Comparison of ENCODE assay signal across 15 cellular contexts in genomic region chr19:10258080-10258710, GRCh38. TPM values are rescaled to one million over a fixed set of nuclear protein-coding genes. Genes with fewer than 3 reads are reported as not detected.
A peak's percentile ranks its signal among the peaks of the same experiment; 100 is the strongest.
DNase-seq lines count a peak whose midpoint lies in the region; ATAC-seq, FAIRE-seq and TF ChIP-seq lines count a peak whose summit lies in the region.
"Had no signal": no experiment of that assay in that cellular context is flagged by ENCODE, and none has a peak within 500 bp of the region (broad histone marks: within the 10 kb centered on the region; RNA-seq: fewer than 3 reads in every experiment).

No MANE protein-coding gene starts in this region.

- BruUV-seq in K562 (replicated peaks; lab: Mats Ljungman, UMichigan), result no TSS peak

- no peaks in the 10 kb centered on the region for H3K9me3 ChIP-seq in left ventricle myocardium inferior (replicated peaks)
- H3K9me3 ChIP-seq in K562 (replicated peaks; ENCODE audit: control insufficient read depth, insufficient read depth, low read depth, low read length), result no peaks in the 10 kb centered on the region
- H3K9me3 ChIP-seq: pancreas, testis had no signal

- TF ChIP-seq CTCF in left ventricle myocardium inferior (IDR thresholded peaks at IDR 0.05; ENCODE audit: borderline replicate concordance) (no peak), K562 (IDR thresholded peaks at IDR 0.05 in 2 of 3, conservative IDR thresholded peaks at IDR 0.05 in 1 of 3; ENCODE audit: insufficient read depth in 2 of 3, low read depth in 1 of 3, low read length in 3 of 3) (no peak)

- 93% methylated on average over 18 of the region's 18 CpGs for WGBS in K562 (ENCODE audit: insufficient coverage, low coverage, missing lambda C conversion rate)

- no peak for TF ChIP-seq RAD21 in K562 (CRISPR knock-in tag; conservative IDR thresholded peaks at IDR 0.05 in 1 of 2, IDR thresholded peaks at IDR 0.05 in 1 of 2)

- no peak for TF ChIP-seq POLR2A in K562 (conservative IDR thresholded peaks at IDR 0.05)

- 0 out of 4 replicates have a peak overlapping the region, but pooled peaks of 1 of the 2 experiments have one; percentile 23 for H3K9ac ChIP-seq in K562 (ENCODE audit: insufficient read depth in 1 of 2, low read depth in 2 of 2, low read length in 2 of 2)

- DNase-seq in left ventricle myocardium inferior (no peak), cardiac septum (ENCODE audit: low spot score) (no peak), K562 (ENCODE audit: extremely low read depth in 1 of 4, low spot score in 3 of 4) (no peak), sciatic nerve (ENCODE audit: low spot score) (no peak), SW480 (ENCODE audit: low spot score) (no peak)

- H3K9me1 ChIP-seq in K562 (ENCODE audit: control insufficient read depth, insufficient read depth, low read length), result no peaks in the 10 kb centered on the region

- H3K27me3 ChIP-seq in left ventricle myocardium inferior (ENCODE audit: low read depth) (no peaks in the 10 kb centered on the region), K562 (ENCODE audit: control insufficient read depth in 2 of 2, insufficient read depth in 2 of 2, low read length in 2 of 2) (no peaks in the 10 kb centered on the region)
- H3K27me3 ChIP-seq: hepatocyte, pancreas, testis had no signal

- in situ Hi-C loops in K562 (cut with MboI), result no loop called here

- FAIRE-seq in K562 (lab: Jason Lieb, UNC), result no peak
- FAIRE-seq: A204.1, bronchial epithelial cell, colon, pancreas had no signal

- no peak for TF ChIP-seq EP300 in K562 (IDR thresholded peaks at IDR 0.05; ENCODE audit: low read length)

- H3K4me2 ChIP-seq in K562 (ENCODE audit: insufficient read depth, low read length), result no peak overlapping the region
- H3K4me2 ChIP-seq: hepatocyte, PC-9 had no signal

- peaks cover 59% of the 10 kb centered on the region for H3K36me3 ChIP-seq in left ventricle myocardium inferior
- H3K36me3 ChIP-seq in K562 (ENCODE audit: control insufficient read depth, insufficient read depth, low read length), result peaks cover 60% of the 10 kb centered on the region

- H3K4me3 ChIP-seq in left ventricle myocardium inferior (no peak overlapping the region), K562 (no peak overlapping the region)
- H3K4me3 ChIP-seq: hepatocyte, pancreas, PC-9, testis had no signal

- H3K79me2 ChIP-seq in K562 (ENCODE audit: control insufficient read depth, insufficient read depth, low read length), result peaks cover 15% of the 10 kb centered on the region
- H3K79me2 ChIP-seq: hepatocyte had no signal

- ATAC-seq in K562 (no peak), sciatic nerve (peak; percentile 9), HG02571 (IDR thresholded peaks at IDR 0.05; ENCODE audit: unreplicated experiment) (no peak)

- H2AFZ ChIP-seq in K562 (ENCODE audit: low read depth, low read length), result no peak overlapping the region
- H2AFZ ChIP-seq: hepatocyte, PC-9 had no signal

- intact Hi-C loops in left ventricle myocardium inferior (cut with micrococcal nuclease), result loop anchor here (5.0 kb wide), 1 partner anchor 134 kb away; no protein-coding TSS in a partner anchor
- intact Hi-C loops in cardiac septum (cut with DNase I), result loop anchor here (2.0 kb wide), 1 partner anchor 131 kb away; no protein-coding TSS in a partner anchor
- intact Hi-C loops in K562 (cut with micrococcal nuclease), result loop anchor here (2.0 kb wide), 1 partner anchor 131 kb away; no protein-coding TSS in a partner anchor
- intact Hi-C loops in sciatic nerve (cut with DNase I), result loop anchor here (10.0 kb wide), 1 partner anchor 323 kb away; the partner anchor contains the start of gene OLFM2

- CTCF ChIA-PET in K562 (lab: Yijun Ruan, JAX; ENCODE audit: low intra/inter-chr PET ratio), result interaction anchor here (5.5 kb wide), 1 partner anchor 132 kb away, joined by 72 read pairs; no protein-coding TSS in a partner anchor

- H4K20me1 ChIP-seq in K562 (replicated peaks; ENCODE audit: control insufficient read depth, insufficient read depth, low read length), result no peaks in the 10 kb centered on the region; the same call in 1 of the 2 replicates

- peaks cover 25% of the 10 kb centered on the region for H3K4me1 ChIP-seq in left ventricle myocardium inferior
- peaks cover 5 to 42% of the 10 kb centered on the region in 2 experiments; a peak in 3 of 5 replicates for H3K4me1 ChIP-seq in K562 (replicated peaks in 1 of 2; ENCODE audit: control insufficient read depth in 2 of 2, insufficient read depth in 2 of 2, low read length in 2 of 2)
- H3K4me1 ChIP-seq: pancreas, testis had no signal

- H3K27ac ChIP-seq in left ventricle myocardium inferior (replicated peaks), result peak overlapping the region; percentile 51
- H3K27ac ChIP-seq in K562 (ENCODE audit: extremely low read depth, low read depth, low read length), result peak overlapping the region; percentile 15; the same call in 1 of the 3 replicates
- H3K27ac ChIP-seq: hepatocyte, pancreas, PC-9, testis had no signal

- POLR2A ChIA-PET in K562 (lab: Yijun Ruan, JAX), result interaction anchor here (0.7 to 3.4 kb wide), 9 partner anchors 12 to 136 kb away, joined by 3 to 23 read pairs (median 5); partner anchors contain the start of genes DNMT1, ICAM1 and RAVER1

RNA-seq across cellular contexts. Expression of gene MRPL4, which starts 6.2 kb away (rescaled TPM):
- total RNA-seq in left ventricle myocardium inferior (77.0 TPM), cardiac septum (71.8 TPM), K562 (2014; rRNA removed) (239 and 297 TPM in 2 replicates), K562 (2014; rRNA removed; fragmentation: Illumina TruSeq; extraction: Trizol) (12.3 and 20.8 TPM in 2 replicates), K562 (2015; rRNA removed; fragmentation: Illumina TruSeq; extraction: Trizol) (64.9 and 69.9 TPM in 2 replicates), K562 (2021) (198 and 204 TPM in 2 replicates), sciatic nerve (29.3 TPM)
- 75.4 and 154 TPM in 2 replicates for total RNA-seq in K562 (2011; cell fraction: chromatin; rRNA removed; ENCODE audit: low replicate concordance)
- 118 and 119 TPM in 2 replicates for total RNA-seq in K562 (2011; cell fraction: nucleolus; rRNA removed)
- 109 and 125 TPM in 2 replicates for total RNA-seq in K562 (2011; cell fraction: nucleoplasm; rRNA removed)
- polyA plus RNA-seq in K562 (2011; rRNA removed) (44.2 and 64.0 TPM in 2 replicates), K562 (2014; fragmentation: Illumina TruSeq; extraction: Trizol) (71.2 and 153 TPM in 2 replicates), K562 (2014; fragmentation: Nextera tagmentation; extraction: Ambion mirVana) (1 to 10 TPM; 1.4 to 5.0 TPM), K562 (2014; rRNA removed) (178 and 184 TPM in 2 replicates)
- polyA plus RNA-seq in K562 (2011; cell fraction: cytosol; rRNA removed), result 115 and 258 TPM in 2 replicates
- polyA plus RNA-seq in K562 (2011; cell fraction: nucleus; rRNA removed), result 132 and 192 TPM in 2 replicates
- polyA plus RNA-seq in K562 (2012), result 125 and 156 TPM in 2 replicates
- polyA minus RNA-seq in K562 (2011; rRNA and poly(A)+ RNA removed), result 17.9 and 18.5 TPM in 2 replicates
- polyA minus RNA-seq in K562 (2011; cell fraction: cytosol; rRNA and poly(A)+ RNA removed), result 40.0 and 52.5 TPM in 2 replicates
- 25.0 and 33.0 TPM in 2 replicates for polyA minus RNA-seq in K562 (2011; cell fraction: nucleus; rRNA and poly(A)+ RNA removed)

RNA-seq across cellular contexts. Expression of gene ICAM1, which starts 12.7 kb away (rescaled TPM):
- 7.1 TPM for total RNA-seq in left ventricle myocardium inferior
- 9.8 TPM for total RNA-seq in cardiac septum
- 41.5 and 107 TPM in 2 replicates for total RNA-seq in K562 (2011; cell fraction: chromatin; rRNA removed; ENCODE audit: low replicate concordance)
- total RNA-seq in K562 (2011; cell fraction: nucleolus; rRNA removed), result 83.4 and 99.6 TPM in 2 replicates
- total RNA-seq in K562 (2011; cell fraction: nucleoplasm; rRNA removed), result 76.3 and 76.6 TPM in 2 replicates
- 17.4 and 26.0 TPM in 2 replicates for total RNA-seq in K562 (2014; rRNA removed)
- 11.9 and 12.1 TPM in 2 replicates for total RNA-seq in K562 (2014; rRNA removed; fragmentation: Illumina TruSeq; extraction: Trizol)
- total RNA-seq in K562 (2015; rRNA removed; fragmentation: Illumina TruSeq; extraction: Trizol), result 23.6 and 24.1 TPM in 2 replicates
- total RNA-seq in K562 (2021), result 22.3 and 22.6 TPM in 2 replicates
- 13.1 and 21.4 TPM in 2 replicates for polyA plus RNA-seq in K562 (2011; rRNA removed)
- polyA plus RNA-seq in K562 (2011; cell fraction: cytosol; rRNA removed), result 20.2 and 23.1 TPM in 2 replicates
- polyA plus RNA-seq in K562 (2011; cell fraction: nucleus; rRNA removed), result 17.5 and 30.7 TPM in 2 replicates
- 22.4 and 63.2 TPM in 2 replicates for polyA plus RNA-seq in K562 (2012)
- 24.4 and 29.9 TPM in 2 replicates for polyA plus RNA-seq in K562 (2014; fragmentation: Illumina TruSeq; extraction: Trizol)
- polyA plus RNA-seq in K562 (2014; fragmentation: Nextera tagmentation; extraction: Ambion mirVana), result 1 to 10 TPM; 2.3 to 2.4 TPM
- polyA plus RNA-seq in K562 (2014; rRNA removed), result 13.4 TPM in 2 replicates
- polyA minus RNA-seq in K562 (2011; rRNA and poly(A)+ RNA removed), result 19.6 and 21.5 TPM in 2 replicates
- 21.5 and 23.8 TPM in 2 replicates for polyA minus RNA-seq in K562 (2011; cell fraction: cytosol; rRNA and poly(A)+ RNA removed)
- polyA minus RNA-seq in K562 (2011; cell fraction: nucleus; rRNA and poly(A)+ RNA removed), result 13.8 and 17.4 TPM in 2 replicates
- 30.7 TPM for total RNA-seq in sciatic nerve
- polyA plus RNA-seq: neural cell had no signal

RNA-seq across cellular contexts. Expression of gene S1PR2, which starts 27.1 kb away (rescaled TPM):
- total RNA-seq in left ventricle myocardium inferior, result 3.5 TPM
- total RNA-seq in cardiac septum, result 3.6 TPM
- 6.5 and 16.7 TPM in 2 replicates for total RNA-seq in K562 (2011; cell fraction: chromatin; rRNA removed; ENCODE audit: low replicate concordance)
- total RNA-seq in K562 (2011; cell fraction: nucleolus; rRNA removed), result 14.1 and 14.8 TPM in 2 replicates
- total RNA-seq in K562 (2011; cell fraction: nucleoplasm; rRNA removed), result 9.9 and 11.3 TPM in 2 replicates
- total RNA-seq in K562 (2014; rRNA removed), result 2.0 and 2.5 TPM in 2 replicates
- 1.3 and 1.5 TPM in 2 replicates for total RNA-seq in K562 (2014; rRNA removed; fragmentation: Illumina TruSeq; extraction: Trizol)
- 1.9 and 2.0 TPM in 2 replicates for total RNA-seq in K562 (2015; rRNA removed; fragmentation: Illumina TruSeq; extraction: Trizol)
- total RNA-seq in K562 (2021), result 3.8 and 3.9 TPM in 2 replicates
- polyA plus RNA-seq in K562 (2011; rRNA removed), result 1.5 and 2.1 TPM in 2 replicates
- 2.7 and 4.7 TPM in 2 replicates for polyA plus RNA-seq in K562 (2011; cell fraction: cytosol; rRNA removed)
- polyA plus RNA-seq in K562 (2011; cell fraction: nucleus; rRNA removed), result 2.1 and 2.9 TPM in 2 replicates
- 1.1 and 1.2 TPM in 2 replicates for polyA plus RNA-seq in K562 (2012)
- 1.6 TPM in 2 replicates for polyA plus RNA-seq in K562 (2014; fragmentation: Illumina TruSeq; extraction: Trizol)
- polyA plus RNA-seq in K562 (2014; fragmentation: Nextera tagmentation; extraction: Ambion mirVana), result 1 to 10 TPM; 1.9 to 2.2 TPM
- 1.9 and 2.0 TPM in 2 replicates for polyA plus RNA-seq in K562 (2014; rRNA removed)
- 2.5 and 3.3 TPM in 2 replicates for polyA minus RNA-seq in K562 (2011; rRNA and poly(A)+ RNA removed)
- 3.3 and 3.4 TPM in 2 replicates for polyA minus RNA-seq in K562 (2011; cell fraction: cytosol; rRNA and poly(A)+ RNA removed)
- 1.6 and 2.2 TPM in 2 replicates for polyA minus RNA-seq in K562 (2011; cell fraction: nucleus; rRNA and poly(A)+ RNA removed)
- 15.9 TPM for total RNA-seq in sciatic nerve

RNA-seq across cellular contexts. Expression of gene ICAM4, which starts 28.6 kb away (rescaled TPM):
- total RNA-seq in left ventricle myocardium inferior, result 0.36 TPM
- 0.46 TPM for total RNA-seq in cardiac septum
- total RNA-seq in K562 (2011; cell fraction: chromatin; rRNA removed; ENCODE audit: low replicate concordance), result 14.7 and 49.5 TPM in 2 replicates
- 93.9 and 101 TPM in 2 replicates for total RNA-seq in K562 (2011; cell fraction: nucleolus; rRNA removed)
- total RNA-seq in K562 (2011; cell fraction: nucleoplasm; rRNA removed), result 52.0 and 56.5 TPM in 2 replicates
- 86.1 and 93.8 TPM in 2 replicates for total RNA-seq in K562 (2014; rRNA removed)
- total RNA-seq in K562 (2014; rRNA removed; fragmentation: Illumina TruSeq; extraction: Trizol), result 18.9 and 20.3 TPM in 2 replicates
- 42.0 and 43.4 TPM in 2 replicates for total RNA-seq in K562 (2015; rRNA removed; fragmentation: Illumina TruSeq; extraction: Trizol)
- total RNA-seq in K562 (2021), result 62.6 and 65.5 TPM in 2 replicates
- polyA plus RNA-seq in K562 (2011; rRNA removed), result 29.5 and 34.4 TPM in 2 replicates
- 49.4 and 120 TPM in 2 replicates for polyA plus RNA-seq in K562 (2011; cell fraction: cytosol; rRNA removed)
- 11.2 and 16.0 TPM in 2 replicates for polyA plus RNA-seq in K562 (2011; cell fraction: nucleus; rRNA removed)
- 69.5 and 104 TPM in 2 replicates for polyA plus RNA-seq in K562 (2012)
- polyA plus RNA-seq in K562 (2014; fragmentation: Illumina TruSeq; extraction: Trizol), result 21.0 and 45.3 TPM in 2 replicates
- 10 to 100 TPM; 14.1 to 29.6 TPM for polyA plus RNA-seq in K562 (2014; fragmentation: Nextera tagmentation; extraction: Ambion mirVana)
- 83.8 and 96.6 TPM in 2 replicates for polyA plus RNA-seq in K562 (2014; rRNA removed)
- polyA minus RNA-seq in K562 (2011; rRNA and poly(A)+ RNA removed), result 5.9 and 9.1 TPM in 2 replicates
- 18.7 and 19.2 TPM in 2 replicates for polyA minus RNA-seq in K562 (2011; cell fraction: cytosol; rRNA and poly(A)+ RNA removed)
- polyA minus RNA-seq in K562 (2011; cell fraction: nucleus; rRNA and poly(A)+ RNA removed), result 13.2 and 16.6 TPM in 2 replicates
- total RNA-seq in sciatic nerve, result not detected
- polyA plus RNA-seq: aorta, neural cell had no signal

RNA-seq across cellular contexts. Expression of gene ICAM5, which starts 31.6 kb away (rescaled TPM):
- total RNA-seq in left ventricle myocardium inferior, result 0.49 TPM
- 0.67 TPM for total RNA-seq in cardiac septum
- total RNA-seq in K562 (2011; cell fraction: chromatin; rRNA removed; ENCODE audit: low replicate concordance), result 152 and 610 TPM in 2 replicates
- 442 and 477 TPM in 2 replicates for total RNA-seq in K562 (2011; cell fraction: nucleolus; rRNA removed)
- 261 and 266 TPM in 2 replicates for total RNA-seq in K562 (2011; cell fraction: nucleoplasm; rRNA removed)
- total RNA-seq in K562 (2014; rRNA removed), result 39.7 TPM in 2 replicates
- total RNA-seq in K562 (2014; rRNA removed; fragmentation: Illumina TruSeq; extraction: Trizol), result 1.7 and 3.7 TPM in 2 replicates
- 13.7 and 16.6 TPM in 2 replicates for total RNA-seq in K562 (2015; rRNA removed; fragmentation: Illumina TruSeq; extraction: Trizol)
- total RNA-seq in K562 (2021), result 69.7 and 89.5 TPM in 2 replicates
- 29.9 and 58.7 TPM in 2 replicates for polyA plus RNA-seq in K562 (2011; rRNA removed)
- polyA plus RNA-seq in K562 (2011; cell fraction: cytosol; rRNA removed), result 50.3 and 80.3 TPM in 2 replicates
- 748 and 1,281 TPM in 2 replicates for polyA plus RNA-seq in K562 (2011; cell fraction: nucleus; rRNA removed)
- 45.0 and 59.7 TPM in 2 replicates for polyA plus RNA-seq in K562 (2012)
- 12.1 and 29.4 TPM in 2 replicates for polyA plus RNA-seq in K562 (2014; fragmentation: Illumina TruSeq; extraction: Trizol)
- polyA plus RNA-seq in K562 (2014; fragmentation: Nextera tagmentation; extraction: Ambion mirVana), result under 1 TPM; 0.10 to 0.11 TPM
- 97.4 and 114 TPM in 2 replicates for polyA plus RNA-seq in K562 (2014; rRNA removed)
- 4.9 and 6.5 TPM in 2 replicates for polyA minus RNA-seq in K562 (2011; rRNA and poly(A)+ RNA removed)
- 19.6 and 29.4 TPM in 2 replicates for polyA minus RNA-seq in K562 (2011; cell fraction: cytosol; rRNA and poly(A)+ RNA removed)
- polyA minus RNA-seq in K562 (2011; cell fraction: nucleus; rRNA and poly(A)+ RNA removed), result 91.7 and 98.6 TPM in 2 replicates
- total RNA-seq in sciatic nerve, result 1.6 TPM
